In genomic region chr5:153429734-153430133, GRCh38 we compare ENCODE assay signal across 16 cellular contexts.
DNase-seq lines count a peak whose midpoint lies in the region; ATAC-seq lines count a peak whose summit lies in the region.
"Had no signal": no experiment of that assay in that cellular context is flagged by ENCODE, and none has a peak within 500 bp of the region (broad histone marks: within the 10 kb centered on the region; RNA-seq: fewer than 3 reads in every experiment).

No MANE protein-coding gene starts in this region.

- 75% methylated on average over 1 of the region's 1 CpG for WGBS in HUES64

- no peak for DNase-seq in MG63
- DNase-seq in H7 = no peak
- no peak for DNase-seq in DMS53 treated with DMSO at 0.1 percent for 48 hours (lab: John Stamatoyannopoulos, UW; ENCODE audit: unreplicated experiment)
- no peak for DNase-seq in amygdala (lab: John Stamatoyannopoulos, UW)
- DNase-seq: activated gamma-delta T cell; effector CD8-positive, alpha-beta T cell; MV-4-11; occipital lobe; substantia nigra had no signal

- H3K27me3 ChIP-seq in HUES64 (ENCODE audit: insufficient read depth, low read length) (no peaks in the 10 kb centered on the region), MG63 (peaks cover 16% of the 10 kb centered on the region; the same call in 1 of the 2 replicates), H7 (ENCODE audit: control insufficient read depth, insufficient read depth, low read length) (no peaks in the 10 kb centered on the region)
- H3K27me3 ChIP-seq: BLaER1 treated with 17β-estradiol and CSF1 and Interleukin-3, amounts not matched to agents 10 nM and 100 nM; SJSA1 had no signal

- H3K9me3 ChIP-seq in HUES64 (ENCODE audit: insufficient read depth, low read depth, low read length) = no peaks in the 10 kb centered on the region
- no peaks in the 10 kb centered on the region for H3K9me3 ChIP-seq in MG63
- H3K9me3 ChIP-seq: BLaER1 treated with 17β-estradiol and CSF1 and Interleukin-3, amounts not matched to agents 10 nM and 100 nM; SJSA1 had no signal

- H3K4me3 ChIP-seq in HUES64 (ENCODE audit: low read length) (no peak overlapping the region), MG63 (no peak overlapping the region), H7 (ENCODE audit: insufficient read depth, low read depth, low read length) (no peak overlapping the region)
- H3K4me3 ChIP-seq: BLaER1 treated with 17β-estradiol and CSF1 and Interleukin-3, amounts not matched to agents 10 nM and 100 nM; SJSA1; skin epidermis had no signal

- no peaks in the 10 kb centered on the region for H3K36me3 ChIP-seq in HUES64 (ENCODE audit: insufficient read depth, low read length)
- no peaks in the 10 kb centered on the region for H3K36me3 ChIP-seq in MG63
- H3K36me3 ChIP-seq in H7 (replicated peaks; ENCODE audit: control insufficient read depth, insufficient read depth, low read length) = no peaks in the 10 kb centered on the region
- H3K36me3 ChIP-seq: BLaER1 treated with 17β-estradiol and CSF1 and Interleukin-3, amounts not matched to agents 10 nM and 100 nM; SJSA1 had no signal

- H3K27ac ChIP-seq in HUES64 (ENCODE audit: low read depth, low read length) = no peak overlapping the region; the same call in 1 of the 2 replicates
- H3K27ac ChIP-seq: BLaER1 treated with 17β-estradiol and CSF1 and Interleukin-3, amounts not matched to agents 10 nM and 100 nM; SJSA1; skin epidermis had no signal

- ATAC-seq in GM18868 (IDR thresholded peaks at IDR 0.05; ENCODE audit: unreplicated experiment) = peak; percentile 91
- peak; percentile 64 for ATAC-seq in GM21447 (IDR thresholded peaks at IDR 0.05; ENCODE audit: unreplicated experiment)
- peak; percentile 70 for ATAC-seq in HG02885 (IDR thresholded peaks at IDR 0.05; ENCODE audit: poor library complexity, unreplicated experiment)

- H3K9ac ChIP-seq in HUES64 (ENCODE audit: low read depth, low read length) = 0 out of 2 replicates have a peak overlapping the region, but pooled peaks have one; percentile 24
- H3K9ac ChIP-seq: BLaER1 treated with 17β-estradiol and CSF1 and Interleukin-3, amounts not matched to agents 10 nM and 100 nM had no signal

- peaks cover 18% of the 10 kb centered on the region for H3K4me1 ChIP-seq in HUES64 (ENCODE audit: insufficient read depth, low read length)
- H3K4me1 ChIP-seq: BLaER1 treated with 17β-estradiol and CSF1 and Interleukin-3, amounts not matched to agents 10 nM and 100 nM; SJSA1 had no signal
